Comparison of ENCODE assay signal across 8 cellular contexts in genomic region chr2:240567137-240567871, GRCh38. TPM values are rescaled to one million over a fixed set of nuclear protein-coding genes. Genes with fewer than 3 reads are reported as not detected.
DNase-seq lines count a peak whose midpoint lies in the region; ATAC-seq and TF ChIP-seq lines count a peak whose summit lies in the region.

No MANE protein-coding gene starts in this region.

- H2AFZ ChIP-seq in GM23248 = peak overlapping the region; percentile 76

- 7 to 10% methylated on average over 26 of the region's 26 CpGs for WGBS in GM23248 (ENCODE audit: low coverage in 1 of 2, low lambda C conversion rate in 2 of 2, missing lambda C conversion rate in 2 of 2), 2 experiments
- WGBS in lower leg skin, 2 donors = 19 to 21% methylated on average over 22 to 26 of the region's 26 CpGs
- WGBS in thymus = 45% methylated on average over 26 of the region's 26 CpGs

- no peak for TF ChIP-seq POLR2A in lower leg skin (IDR thresholded peaks at IDR 0.05)

- peak overlapping the region; percentile 20 for H3K27ac ChIP-seq in GM23248
- H3K27ac ChIP-seq in caudate nucleus (ENCODE audit: low read depth, low read length) = peak overlapping the region; percentile 82
- H3K27ac ChIP-seq in thymus (ENCODE audit: low read depth) = peak overlapping the region; percentile 89

- H3K9me3 ChIP-seq in GM23248 (ENCODE audit: low read depth) = no peaks in the 10 kb centered on the region
- H3K9me3 ChIP-seq in thymus (ENCODE audit: control insufficient read depth) = no peaks in the 10 kb centered on the region

- DNase-seq in GM23248 (peak; percentile 59), SKM-1 treated with dmso at 0.1 percent for 144 hours (lab: John Stamatoyannopoulos, UW; ENCODE audit: unreplicated experiment) (peak; percentile 68), caudate nucleus (lab: John Stamatoyannopoulos, UW) (no peak), lower leg skin (ENCODE audit: low spot score in 2 of 2) (peak; percentile 25 to 90), AG08396 (ENCODE audit: low spot score) (no peak)

- H3K36me3 ChIP-seq in GM23248 (ENCODE audit: low read depth) = no peaks in the 10 kb centered on the region
- H3K36me3 ChIP-seq in thymus (ENCODE audit: control insufficient read depth, insufficient read depth) = peaks cover 11% of the 10 kb centered on the region

- peak overlapping the region; percentile 91 for H3K4me2 ChIP-seq in GM23248 (ENCODE audit: unreplicated experiment)

- peak overlapping the region; percentile 73 for H3K9ac ChIP-seq in GM23248

- no peaks in the 10 kb centered on the region for H3K9me2 ChIP-seq in GM23248 (ENCODE audit: insufficient read depth)

- 0 out of 2 replicates have a peak, but pooled peaks cover 7% of the 10 kb centered on the region for H3K79me2 ChIP-seq in GM23248 (ENCODE audit: insufficient read depth)

- H3F3A ChIP-seq in GM23248 (ENCODE audit: insufficient read depth) = peaks cover 9% of the 10 kb centered on the region

- TF ChIP-seq CTCF in lower leg skin (IDR thresholded peaks at IDR 0.05) = no peak

- H3K4me1 ChIP-seq in GM23248 (ENCODE audit: insufficient read depth) (peaks cover 18% of the 10 kb centered on the region), thymus (ENCODE audit: control insufficient read depth, insufficient read depth, low read length) (peaks cover 47% of the 10 kb centered on the region)

- H3K4me3 ChIP-seq in GM23248 (peak overlapping the region; percentile 82), lower leg skin (ENCODE audit: low read depth, poor library complexity, severe bottlenecking) (peak overlapping the region; percentile 55), thymus (ENCODE audit: low read length) (peak overlapping the region; percentile 81)

- in situ Hi-C loops in GM23248 (cut with MboI) = no loop called here

- intact Hi-C loops in lower leg skin (cut with DNase I; ENCODE audit: low total_unique reads) = no loop called here

- H3K27me3 ChIP-seq in GM23248 (replicated peaks; ENCODE audit: insufficient read depth) (no peaks in the 10 kb centered on the region), thymus (ENCODE audit: control insufficient read depth, insufficient read depth) (no peaks in the 10 kb centered on the region)

- ATAC-seq in HG02798 (IDR thresholded peaks at IDR 0.05; ENCODE audit: poor library complexity, unreplicated experiment) = no peak
- no peak for ATAC-seq in HG02642 (IDR thresholded peaks at IDR 0.05; ENCODE audit: poor library complexity, unreplicated experiment)

- H4K20me1 ChIP-seq in GM23248 (ENCODE audit: insufficient read depth) = no peaks in the 10 kb centered on the region

RNA-seq across cellular contexts. Expression of gene RNPEPL1, which starts 1.0 kb away (rescaled TPM):
- 20.2 and 23.0 TPM in 2 replicates for total RNA-seq in GM23248 (2014; rRNA removed; shearing (Covaris generic))
- polyA plus RNA-seq in GM23248 (2016; fragmentation: Nextera tagmentation; extraction: Ambion mirVana) = 11.1 and 11.2 TPM in 2 replicates
- 10 to 100 TPM; 76.1 to 99.9 (median 78.6) TPM for total RNA-seq in lower leg skin
- polyA plus RNA-seq in thymus = 109 TPM

RNA-seq across cellular contexts. Expression of gene DUSP28, which starts 7.1 kb away (rescaled TPM):
- total RNA-seq in GM23248 (2014; rRNA removed; shearing (Covaris generic)) = 1.5 and 3.2 TPM in 2 replicates
- polyA plus RNA-seq in GM23248 (2016; fragmentation: Nextera tagmentation; extraction: Ambion mirVana) (4.9 and 5.8 TPM in 2 replicates), thymus (9.0 TPM)
- 1 to 10 TPM; 5.5 to 8.1 (median 7.4) TPM for total RNA-seq in lower leg skin

RNA-seq across cellular contexts. Expression of gene ANKMY1, which starts 9.5 kb away (rescaled TPM):
- total RNA-seq in GM23248 (2014; rRNA removed; shearing (Covaris generic)) = 10.1 and 12.8 TPM in 2 replicates
- polyA plus RNA-seq in GM23248 (2016; fragmentation: Nextera tagmentation; extraction: Ambion mirVana) = 5.1 and 5.6 TPM in 2 replicates
- 10 to 100 TPM; 18.0 to 22.7 (median 21.1) TPM for total RNA-seq in lower leg skin
- 10.3 TPM for polyA plus RNA-seq in thymus

RNA-seq across cellular contexts. Expression of gene CAPN10, which starts 19.2 kb away (rescaled TPM):
- total RNA-seq in GM23248 (2014; rRNA removed; shearing (Covaris generic)) = 13.3 and 29.5 TPM in 2 replicates
- polyA plus RNA-seq in GM23248 (2016; fragmentation: Nextera tagmentation; extraction: Ambion mirVana) (10.0 and 11.5 TPM in 2 replicates), thymus (67.0 TPM)
- 10 to 100 TPM; 25.6 to 38.0 (median 28.4) TPM for total RNA-seq in lower leg skin

RNA-seq across cellular contexts. Expression of gene GPR35, which starts 58.0 kb away (rescaled TPM):
- 0.25 TPM in 1 of 2 replicates, not detected in the other for total RNA-seq in GM23248 (2014; rRNA removed; shearing (Covaris generic))
- polyA plus RNA-seq in GM23248 (2016; fragmentation: Nextera tagmentation; extraction: Ambion mirVana) = 0.14 and 0.27 TPM in 2 replicates
- 1 to 10 TPM; 1.2 to 2.8 (median 2.4) TPM for total RNA-seq in lower leg skin
- 21.8 TPM for polyA plus RNA-seq in thymus

Comparison
In these comparisons a context has a peak if more than half of its experiments do, and no peak if none do; other contexts are left out.
1. DNase-seq: peak in GM23248 (single experiment), SKM-1 treated with dmso at 0.1 percent for 144 hours (single experiment) and lower leg skin (2 of 2); none in caudate nucleus (0 of 61) and AG08396 (single experiment).
2. H3K27ac ChIP-seq: peak in every context shown above with its lines; median percentile 89 in thymus; 82 in caudate nucleus; 20 in GM23248.
3. Peak in every context shown above with its lines, with median percentiles within 50 percentile points of each other: H3K4me3 ChIP-seq.